ENCODE assay signal across 39 cellular contexts in the genomic region with DNA sequence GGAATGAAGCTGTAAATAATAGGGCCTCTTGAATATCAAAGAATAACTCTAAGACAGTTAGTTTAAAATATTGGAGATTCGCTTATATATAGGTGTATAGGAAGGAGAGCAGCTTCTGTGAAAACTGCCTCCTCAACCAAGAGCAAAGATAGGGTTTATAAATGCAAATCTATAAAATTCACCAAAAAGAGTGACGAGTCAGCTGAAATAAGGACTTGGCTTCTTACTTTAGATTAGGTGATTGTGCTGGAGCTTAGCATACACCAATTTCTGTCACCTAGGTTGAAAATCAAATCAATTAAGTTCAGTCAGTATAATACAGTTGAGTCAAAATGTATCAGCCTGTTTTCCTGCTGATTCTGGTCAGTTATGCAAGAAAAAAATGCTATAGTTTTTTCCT.
"Had no signal": no experiment of that assay in that cellular context is flagged by ENCODE, and none has a peak within 500 bp of the region (broad histone marks: within the 10 kb centered on the region; RNA-seq: fewer than 3 reads in every experiment).

No MANE protein-coding gene starts in this region.

- H3K36me3 ChIP-seq: adrenal gland, ascending aorta, brain microvascular endothelial cell, breast epithelium, cardiac muscle cell had no signal

- H3K27me3 Mint-ChIP-seq: activated naive CD4-positive, alpha-beta T cell treated with anti-CD3 and anti-CD28 coated beads, Interleukin-2, amount 10 ng/mL, durations not matched to agents 7 days and 5 days; activated naive CD8-positive, alpha-beta T cell; activated naive CD8-positive, alpha-beta T cell treated with anti-CD3 and anti-CD28 coated beads, Interleukin-2, amount 10 ng/mL, durations not matched to agents 7 days and 5 days; activated naive CD8-positive, alpha-beta T cell treated with anti-CD3 and anti-CD28 coated beads, Interleukin-2, amount 50 U/mL, for 24 hours; brain had no signal

- H3K4me3 Mint-ChIP-seq: activated naive CD4-positive, alpha-beta T cell treated with anti-CD3 and anti-CD28 coated beads for 36 hours; activated naive CD4-positive, alpha-beta T cell treated with anti-CD3 and anti-CD28 coated beads, Interleukin-2, amount 10 ng/mL, durations not matched to agents 7 days and 5 days; activated naive CD4-positive, alpha-beta T cell treated with anti-CD3 and anti-CD28 coated beads, Interleukin-2, amount 50 U/mL, for 24 hours; activated naive CD8-positive, alpha-beta T cell; activated naive CD8-positive, alpha-beta T cell treated with anti-CD3 and anti-CD28 coated beads for 36 hours; activated naive CD8-positive, alpha-beta T cell treated with anti-CD3 and anti-CD28 coated beads, Interleukin-2, amount 10 ng/mL, durations not matched to agents 7 days and 5 days; activated naive CD8-positive, alpha-beta T cell treated with anti-CD3 and anti-CD28 coated beads, Interleukin-2, amount 50 U/mL, for 24 hours; activated T-cell treated with anti-CD3 and anti-CD28 coated beads, Interleukin-2, amount 50 U/mL, for 24 hours; activated T-cell treated with anti-CD3 and anti-CD28 coated beads, Interleukin-2, amount 50 U/mL, for 4 hours; activated T-cell treated with anti-CD3 and anti-CD28 coated beads, Interleukin-2, amount 50 U/mL, for 72 hours; activated T-helper 1 cell treated with anti-CD3 and anti-CD28 coated beads, Interleukin-12 subunit alpha, Interleukin-12 subunit beta, Interleukin-2, Interleukin-4 antibody, amounts not matched to agents 30 ng/mL and 10 ng/mL and 1 ng/mL, durations not matched to agents 14 hours and 24 hours and 36 hours; activated T-helper 17 cell treated with anti-CD3 and anti-CD28 coated beads, Interleukin-2, amount 50 U/mL, for 72 hours; brain; central memory CD8-positive, alpha-beta T cell had no signal

- H3K4me1 ChIP-seq: adrenal gland, ascending aorta, body of pancreas, breast epithelium had no signal

- H3K9me3 ChIP-seq: adrenal gland, ascending aorta, body of pancreas, breast epithelium had no signal

- ATAC-seq: activated naive CD4-positive, alpha-beta T cell treated with anti-CD3 and anti-CD28 coated beads, Interleukin-2, amount 50 U/mL, for 72 hours; activated naive CD8-positive, alpha-beta T cell treated with anti-CD3 and anti-CD28 coated beads, Interleukin-2, amount 50 U/mL, for 24 hours; activated T-cell treated with anti-CD3 and anti-CD28 coated beads, Interleukin-2, amount 50 U/mL, for 4 hours; activated T-cell treated with anti-CD3 and anti-CD28 coated beads, Interleukin-2, amount 50 U/mL, for 72 hours; activated T-helper 17 cell treated with anti-CD3 and anti-CD28 coated beads, Interleukin-2, amount 50 U/mL, for 72 hours; body of pancreas had no signal

- DNase-seq: activated effector memory CD4-positive, alpha-beta T cell treated with anti-CD3 and anti-CD28 coated beads, Interleukin-2, amount 50 U/mL, for 16 hours; activated effector memory CD4-positive, alpha-beta T cell treated with Interleukin-2 at 50 U/mL for 16 hours; activated gamma-delta T cell; activated gamma-delta T cell treated with Interleukin-2 at 50 U/mL for 16 hours; activated naive CD4-positive, alpha-beta T cell; activated naive CD4-positive, alpha-beta T cell treated with anti-CD3 and anti-CD28 coated beads for 36 hours; activated naive CD4-positive, alpha-beta T cell treated with anti-CD3 and anti-CD28 coated beads, Interleukin-2, amount 10 ng/mL, durations not matched to agents 7 days and 5 days; activated naive CD4-positive, alpha-beta T cell treated with anti-CD3 and anti-CD28 coated beads, Interleukin-2, amount 50 U/mL, for 16 hours; activated naive CD4-positive, alpha-beta T cell treated with Interleukin-2 at 50 U/mL for 16 hours; activated naive CD8-positive, alpha-beta T cell treated with anti-CD3 and anti-CD28 coated beads for 36 hours; activated naive CD8-positive, alpha-beta T cell treated with anti-CD3 and anti-CD28 coated beads, Interleukin-2, amount 10 ng/mL, durations not matched to agents 7 days and 5 days; activated naive CD8-positive, alpha-beta T cell treated with anti-CD3 and anti-CD28 coated beads, Interleukin-2, amount 50 U/mL, for 24 hours; activated T-cell treated with anti-CD3 and anti-CD28 coated beads, Interleukin-2, amount 50 U/mL, for 24 hours; activated T-cell treated with anti-CD3 and anti-CD28 coated beads, Interleukin-2, amount 50 U/mL, for 4 hours; activated T-cell treated with anti-CD3 and anti-CD28 coated beads, Interleukin-2, amount 50 U/mL, for 48 hours; activated T-cell treated with anti-CD3 and anti-CD28 coated beads, Interleukin-2, amount 50 U/mL, for 72 hours; adrenal gland; amniotic stem cell; amygdala; anterior cingulate cortex; aorta; body of pancreas; brain microvascular endothelial cell; caudate nucleus; central memory CD4-positive, alpha-beta T cell; cerebellar nuclear complex had no signal

- H3K27ac ChIP-seq: adrenal gland, ascending aorta, body of pancreas, brain microvascular endothelial cell, breast epithelium, cardiac muscle cell had no signal

- H3K27me3 ChIP-seq: adrenal gland, ascending aorta, body of pancreas, brain microvascular endothelial cell, breast epithelium, cardiac muscle cell had no signal

- FAIRE-seq: astrocyte, bronchial epithelial cell had no signal

- H3K27ac Mint-ChIP-seq: activated naive CD4-positive, alpha-beta T cell treated with anti-CD3 and anti-CD28 coated beads for 36 hours; activated naive CD4-positive, alpha-beta T cell treated with anti-CD3 and anti-CD28 coated beads, Interleukin-2, amount 10 ng/mL, durations not matched to agents 7 days and 5 days; activated naive CD4-positive, alpha-beta T cell treated with anti-CD3 and anti-CD28 coated beads, Interleukin-2, amount 50 U/mL, for 24 hours; activated naive CD4-positive, alpha-beta T cell treated with anti-CD3 and anti-CD28 coated beads, Interleukin-2, amount 50 U/mL, for 72 hours; activated naive CD8-positive, alpha-beta T cell; activated naive CD8-positive, alpha-beta T cell treated with anti-CD3 and anti-CD28 coated beads for 36 hours; activated naive CD8-positive, alpha-beta T cell treated with anti-CD3 and anti-CD28 coated beads, Interleukin-2, amount 10 ng/mL, durations not matched to agents 7 days and 5 days; activated naive CD8-positive, alpha-beta T cell treated with anti-CD3 and anti-CD28 coated beads, Interleukin-2, amount 50 U/mL, for 24 hours; activated T-cell treated with anti-CD3 and anti-CD28 coated beads, Interleukin-2, amount 50 U/mL, for 24 hours; activated T-cell treated with anti-CD3 and anti-CD28 coated beads, Interleukin-2, amount 50 U/mL, for 72 hours; activated T-helper 1 cell treated with anti-CD3 and anti-CD28 coated beads, Interleukin-12 subunit alpha, Interleukin-12 subunit beta, Interleukin-2, Interleukin-4 antibody, amounts not matched to agents 30 ng/mL and 10 ng/mL and 1 ng/mL, durations not matched to agents 14 hours and 24 hours and 36 hours; activated T-helper 17 cell treated with anti-CD3 and anti-CD28 coated beads, Interleukin-2, amount 50 U/mL, for 72 hours; activated T-helper 2 cell treated with anti-CD3 and anti-CD28 coated beads, Interferon-gamma antibody, Interleukin-2, Interleukin-4, amounts not matched to agents 10 μg/mL and 5 μg/mL and 100 μg/mL, durations not matched to agents 14 hours and 24 hours and 36 hours; brain had no signal

- H3K4me1 Mint-ChIP-seq: activated naive CD4-positive, alpha-beta T cell treated with anti-CD3 and anti-CD28 coated beads, Interleukin-2, amount 10 ng/mL, durations not matched to agents 7 days and 5 days; activated naive CD4-positive, alpha-beta T cell treated with anti-CD3 and anti-CD28 coated beads, Interleukin-2, amount 50 U/mL, for 24 hours; activated naive CD8-positive, alpha-beta T cell treated with anti-CD3 and anti-CD28 coated beads for 36 hours; activated naive CD8-positive, alpha-beta T cell treated with anti-CD3 and anti-CD28 coated beads, Interleukin-2, amount 10 ng/mL, durations not matched to agents 7 days and 5 days; activated naive CD8-positive, alpha-beta T cell treated with anti-CD3 and anti-CD28 coated beads, Interleukin-2, amount 50 U/mL, for 24 hours; activated T-helper 17 cell treated with anti-CD3 and anti-CD28 coated beads, Interleukin-2, amount 50 U/mL, for 72 hours; brain; central memory CD8-positive, alpha-beta T cell had no signal

- H3K36me3 Mint-ChIP-seq: activated naive CD4-positive, alpha-beta T cell treated with anti-CD3 and anti-CD28 coated beads, Interleukin-2, amount 10 ng/mL, durations not matched to agents 7 days and 5 days; activated naive CD4-positive, alpha-beta T cell treated with anti-CD3 and anti-CD28 coated beads, Interleukin-2, amount 50 U/mL, for 24 hours; activated naive CD4-positive, alpha-beta T cell treated with anti-CD3 and anti-CD28 coated beads, Interleukin-2, amount 50 U/mL, for 72 hours; activated naive CD8-positive, alpha-beta T cell; activated naive CD8-positive, alpha-beta T cell treated with anti-CD3 and anti-CD28 coated beads for 36 hours; activated naive CD8-positive, alpha-beta T cell treated with anti-CD3 and anti-CD28 coated beads, Interleukin-2, amount 10 ng/mL, durations not matched to agents 7 days and 5 days; brain had no signal

- H3K9me3 Mint-ChIP-seq: activated naive CD4-positive, alpha-beta T cell treated with anti-CD3 and anti-CD28 coated beads for 36 hours; activated naive CD4-positive, alpha-beta T cell treated with anti-CD3 and anti-CD28 coated beads, Interleukin-2, amount 10 ng/mL, durations not matched to agents 7 days and 5 days; activated naive CD4-positive, alpha-beta T cell treated with anti-CD3 and anti-CD28 coated beads, Interleukin-2, amount 50 U/mL, for 24 hours; activated naive CD8-positive, alpha-beta T cell treated with anti-CD3 and anti-CD28 coated beads, Interleukin-2, amount 50 U/mL, for 24 hours; activated T-cell treated with anti-CD3 and anti-CD28 coated beads, Interleukin-2, amount 50 U/mL, for 24 hours; activated T-cell treated with anti-CD3 and anti-CD28 coated beads, Interleukin-2, amount 50 U/mL, for 4 hours; activated T-helper 1 cell treated with anti-CD3 and anti-CD28 coated beads, Interleukin-12 subunit alpha, Interleukin-12 subunit beta, Interleukin-2, Interleukin-4 antibody, amounts not matched to agents 30 ng/mL and 10 ng/mL and 1 ng/mL, durations not matched to agents 14 hours and 24 hours and 36 hours; activated T-helper 2 cell treated with anti-CD3 and anti-CD28 coated beads, Interferon-gamma antibody, Interleukin-2, Interleukin-4, amounts not matched to agents 10 μg/mL and 5 μg/mL and 100 μg/mL, durations not matched to agents 14 hours and 24 hours and 36 hours; central memory CD8-positive, alpha-beta T cell had no signal

- H3K4me3 ChIP-seq: adrenal gland, ascending aorta, body of pancreas, breast epithelium, cardiac muscle cell had no signal
